ENCODE assay signal across 32 cellular contexts in genomic region chr1:46274224-46275029, GRCh38. TPM values are rescaled to one million over a fixed set of nuclear protein-coding genes. Genes with fewer than 3 reads are reported as not detected.
DNase-seq lines count a peak whose midpoint lies in the region; ATAC-seq, FAIRE-seq and TF ChIP-seq lines count a peak whose summit lies in the region.
"Had no signal": no experiment of that assay in that cellular context is flagged by ENCODE, and none has a peak within 500 bp of the region (broad histone marks: within the 10 kb centered on the region; RNA-seq: fewer than 3 reads in every experiment).

No MANE protein-coding gene starts in this region.

- H3K36me3 Mint-ChIP-seq in T-helper 17 cell (ENCODE audit: low read depth) (peaks cover 2% of the 10 kb centered on the region), Calu3 (ENCODE audit: insufficient read depth, unreplicated experiment) (peaks cover 33% of the 10 kb centered on the region)
- H3K36me3 Mint-ChIP-seq: natural killer cell had no signal

- H3K4me1 Mint-ChIP-seq in T-helper 17 cell (no peaks in the 10 kb centered on the region), Calu3 (ENCODE audit: low read depth, unreplicated experiment) (no peaks in the 10 kb centered on the region)
- H3K4me1 Mint-ChIP-seq: activated CD4-positive, alpha-beta memory T cell treated with anti-CD3 and anti-CD28 coated beads, Interleukin-2, amount 10 ng/mL, durations not matched to agents 7 days and 5 days; mesothelial cell of epicardium; natural killer cell had no signal

- no peak for FAIRE-seq in GM12891 (lab: Jason Lieb, UNC)
- FAIRE-seq: colon had no signal

- intact Hi-C loops in Calu3 (cut with micrococcal nuclease; ENCODE audit: unreplicated experiment): no loop called here
- intact Hi-C loops in esophagus muscularis mucosa (cut with DNase I): no loop called here

- H3K27ac ChIP-seq in foreskin keratinocyte: no peak overlapping the region
- H3K27ac ChIP-seq in esophagus muscularis mucosa (replicated peaks in 1 of 4): no peak overlapping the region
- H3K27ac ChIP-seq: adrenal gland, esophagus squamous epithelium, gastroesophageal sphincter, ovary, tibial nerve had no signal

- no peaks in the 10 kb centered on the region for H3K27me3 ChIP-seq in foreskin keratinocyte
- no peaks in the 10 kb centered on the region for H3K27me3 ChIP-seq in esophagus muscularis mucosa
- H3K27me3 ChIP-seq: adrenal gland, esophagus squamous epithelium, gastroesophageal sphincter, ovary, tibial nerve had no signal

- H3K36me3 ChIP-seq in esophagus muscularis mucosa: peaks cover 8 to 24% (median 22%) of the 10 kb centered on the region in 4 donors
- H3K36me3 ChIP-seq: ovary had no signal

- H3K9me3 ChIP-seq in T-helper 17 cell (ENCODE audit: control insufficient read depth, low read length, poor library complexity, severe bottlenecking): no peaks in the 10 kb centered on the region
- H3K9me3 ChIP-seq in esophagus muscularis mucosa: no peaks in the 10 kb centered on the region
- H3K9me3 ChIP-seq: adrenal gland, esophagus squamous epithelium, gastroesophageal sphincter, ovary, tibial nerve had no signal

- H3K9me3 Mint-ChIP-seq in Calu3 (ENCODE audit: low read depth, unreplicated experiment): no peaks in the 10 kb centered on the region
- H3K9me3 Mint-ChIP-seq: activated CD4-positive, alpha-beta memory T cell treated with anti-CD3 and anti-CD28 coated beads, Interleukin-2, amount 10 ng/mL, durations not matched to agents 7 days and 5 days; CD8-positive, alpha-beta T cell; mesothelial cell of epicardium; natural killer cell; stimulated activated naive CD8-positive, alpha-beta T cell treated with anti-CD3 and anti-CD28 coated beads, Interleukin-15, Interleukin-2, amounts not matched to agents 100 ng/mL and 50 ng/mL, for 24 hours had no signal

- H3K27ac Mint-ChIP-seq in T-helper 17 cell (peak overlapping the region; percentile 0), Calu3 (ENCODE audit: unreplicated experiment) (no peak overlapping the region)
- H3K27ac Mint-ChIP-seq: activated CD4-positive, alpha-beta memory T cell treated with anti-CD3 and anti-CD28 coated beads, Interleukin-2, amount 10 ng/mL, durations not matched to agents 7 days and 5 days; CD8-positive, alpha-beta T cell; mesothelial cell of epicardium; natural killer cell; stimulated activated naive CD8-positive, alpha-beta T cell treated with anti-CD3 and anti-CD28 coated beads, Interleukin-15, Interleukin-2, amounts not matched to agents 100 ng/mL and 50 ng/mL, for 24 hours had no signal

- ATAC-seq in T-helper 17 cell (no peak), foreskin keratinocyte (peak; percentile 28), HG03342 (IDR thresholded peaks at IDR 0.05; ENCODE audit: unreplicated experiment) (no peak)
- ATAC-seq: CD8-positive, alpha-beta T cell; gastroesophageal sphincter; left ventricle myocardium superior; natural killer cell had no signal

- 98% methylated on average over 6 of the region's 6 CpGs for WGBS in esophagus muscularis mucosa

- peak; percentile 40; the same call in 1 of the 2 replicates for TF ChIP-seq POLR2A in GM12891 (IDR thresholded peaks at IDR 0.05; ENCODE audit: low read depth, low read length)
- TF ChIP-seq POLR2A in esophagus muscularis mucosa (IDR thresholded peaks at IDR 0.05; ENCODE audit: low read depth): no peak

- TF ChIP-seq EP300 in esophagus muscularis mucosa (IDR thresholded peaks at IDR 0.05): no peak

- DNase-seq in AG08395 (ENCODE audit: low spot score) (peak; percentile 25), GM12891 (ENCODE audit: insufficient read length, low spot score) (no peak), T-helper 17 cell (no peak), foreskin keratinocyte (no peak), Calu3 (no peak), esophagus muscularis mucosa (ENCODE audit: extremely low spot score) (no peak), H4 (ENCODE audit: low spot score) (no peak)
- DNase-seq: activated CD4-positive, alpha-beta memory T cell treated with anti-CD3 and anti-CD28 coated beads, Interleukin-2, amount 10 ng/mL, durations not matched to agents 7 days and 5 days; activated CD4-positive, CD25-positive, alpha-beta regulatory T cell; activated gamma-delta T cell; adrenal gland; CD8-positive, alpha-beta T cell; effector CD8-positive, alpha-beta T cell; esophagus squamous epithelium; GDM1; H7; hypothalamus; left ventricle myocardium superior; natural killer cell; NCI-H1105; NCI-H2029 treated with DMSO at 0.1 percent for 48 hours; NCI-H446 treated with DMSO at 0.1 percent for 48 hours; ovary; right cardiac atrium; Right ventricle myocardium superior; SW 1271 had no signal

- no peak overlapping the region for H3K4me3 ChIP-seq in esophagus muscularis mucosa
- H3K4me3 ChIP-seq: adrenal gland, esophagus squamous epithelium, gastroesophageal sphincter, ovary, tibial nerve had no signal

- H3K4me1 ChIP-seq in foreskin keratinocyte (no peaks in the 10 kb centered on the region), esophagus muscularis mucosa (no peaks in the 10 kb centered on the region)
- H3K4me1 ChIP-seq: adrenal gland, esophagus squamous epithelium, gastroesophageal sphincter, tibial nerve had no signal

- BruUV-seq in Calu3 (replicated peaks; lab: Mats Ljungman, UMichigan): no TSS peak

- CTCF ChIA-PET in Calu3 (lab: Charles Lee): interaction anchor here (0.6 to 1.0 kb wide), 2 partner anchors 87 to 392 kb away, joined by 3 to 5 read pairs; no protein-coding TSS in a partner anchor

- no peak for TF ChIP-seq CTCF in foreskin keratinocyte (conservative IDR thresholded peaks at IDR 0.05)
- no peak for TF ChIP-seq CTCF in Calu3 (IDR thresholded peaks at IDR 0.05; ENCODE audit: unreplicated experiment)
- no peak for TF ChIP-seq CTCF in esophagus muscularis mucosa (IDR thresholded peaks at IDR 0.05)

- H3K27me3 Mint-ChIP-seq in T-helper 17 cell (no peaks in the 10 kb centered on the region), Calu3 (ENCODE audit: unreplicated experiment) (no peaks in the 10 kb centered on the region)
- H3K27me3 Mint-ChIP-seq: activated CD4-positive, alpha-beta memory T cell treated with anti-CD3 and anti-CD28 coated beads, Interleukin-2, amount 10 ng/mL, durations not matched to agents 7 days and 5 days; stimulated activated naive CD8-positive, alpha-beta T cell treated with anti-CD3 and anti-CD28 coated beads, Interleukin-15, Interleukin-2, amounts not matched to agents 100 ng/mL and 50 ng/mL, for 24 hours had no signal

- H3K4me3 Mint-ChIP-seq in T-helper 17 cell (no peak overlapping the region), Calu3 (ENCODE audit: low read depth, unreplicated experiment) (no peak overlapping the region)
- H3K4me3 Mint-ChIP-seq: activated CD4-positive, alpha-beta memory T cell treated with anti-CD3 and anti-CD28 coated beads, Interleukin-2, amount 10 ng/mL, durations not matched to agents 7 days and 5 days; CD8-positive, alpha-beta T cell; mesothelial cell of epicardium; natural killer cell; stimulated activated naive CD8-positive, alpha-beta T cell treated with anti-CD3 and anti-CD28 coated beads, Interleukin-15, Interleukin-2, amounts not matched to agents 100 ng/mL and 50 ng/mL, for 24 hours had no signal

TF ChIP-seq in GM12891, 5 proteins besides CTCF, POLR2A, EP300 and RAD21:
- TF ChIP-seq POLR2AphosphoS5 (IDR thresholded peaks at IDR 0.05; ENCODE audit: low read depth, low read length): no peak; the same call in 1 of the 2 replicates
- TF ChIP-seq SPI1 (IDR thresholded peaks at IDR 0.05; ENCODE audit: low read depth, low read length): no peak
- no peak for TF ChIP-seq TAF1 (IDR thresholded peaks at IDR 0.05; ENCODE audit: low read depth, low read length)
- no peak for TF ChIP-seq PAX5 (IDR thresholded peaks at IDR 0.05; ENCODE audit: insufficient read depth, low read length, severe bottlenecking)
- no peak for TF ChIP-seq POU2F2 (IDR thresholded peaks at IDR 0.05; ENCODE audit: low read depth, low read length)

RNA-seq across cellular contexts. Expression of gene RAD54L, which starts 26.9 kb away (rescaled TPM):
- polyA plus RNA-seq in GM12891 (2012; ENCODE audit: low read depth, missing spikeins): 15.2 TPM
- total RNA-seq in T-helper 17 cell (under 1 TPM; 0.72 to 0.73 TPM), foreskin keratinocyte (18.1 and 19.4 TPM in 2 replicates), Calu3 (2022) (22.5 and 25.2 TPM in 2 replicates), esophagus muscularis mucosa (1 to 10 TPM in 1 of 4 donors, not detected in 3; 1.2 TPM)
- 17.0 and 20.6 TPM in 2 replicates for polyA plus RNA-seq in foreskin keratinocyte
- 13.9 and 14.4 TPM in 2 replicates for total RNA-seq in H4 (2014; rRNA removed; shearing (Covaris generic))

RNA-seq across cellular contexts. Expression of gene LRRC41, which starts 29.0 kb away (rescaled TPM):
- 30.5 TPM for polyA plus RNA-seq in GM12891 (2012; ENCODE audit: low read depth, missing spikeins)
- total RNA-seq in T-helper 17 cell: 10 to 100 TPM; 30.0 to 30.1 TPM
- 62.1 and 64.6 TPM in 2 replicates for total RNA-seq in foreskin keratinocyte
- polyA plus RNA-seq in foreskin keratinocyte: 48.1 and 50.3 TPM in 2 replicates
- 47.5 and 48.8 TPM in 2 replicates for total RNA-seq in Calu3 (2022)
- 10 to 100 TPM; 59.0 to 81.1 (median 75.8) TPM for total RNA-seq in esophagus muscularis mucosa
- total RNA-seq in H4 (2014; rRNA removed; shearing (Covaris generic)): 65.0 and 88.5 TPM in 2 replicates

RNA-seq across cellular contexts. Expression of gene UQCRH, which starts 29.1 kb away (rescaled TPM):
- 648 TPM for polyA plus RNA-seq in GM12891 (2012; ENCODE audit: low read depth, missing spikeins)
- total RNA-seq in T-helper 17 cell (100 to 1,000 TPM in 1 of 2 donors, 10 to 100 TPM in 1; 91.0 to 123 TPM), foreskin keratinocyte (431 and 480 TPM in 2 replicates), Calu3 (2022) (410 and 460 TPM in 2 replicates), esophagus muscularis mucosa (100 to 1,000 TPM; 148 to 412 (median 283) TPM)
- 631 and 674 TPM in 2 replicates for polyA plus RNA-seq in foreskin keratinocyte
- 1,107 and 1,124 TPM in 2 replicates for total RNA-seq in H4 (2014; rRNA removed; shearing (Covaris generic))
